ENCODE assay signal across 25 cellular contexts in genomic region chr1:3171761-3172160, GRCh38.
DNase-seq lines count a peak whose midpoint lies in the region; ATAC-seq, FAIRE-seq and TF ChIP-seq lines count a peak whose summit lies in the region.
"Had no signal": no experiment of that assay in that cellular context is flagged by ENCODE, and none has a peak within 500 bp of the region (broad histone marks: within the 10 kb centered on the region; RNA-seq: fewer than 3 reads in every experiment).

No MANE protein-coding gene starts in this region.

- H3K36me3 ChIP-seq in pancreas = no peaks in the 10 kb centered on the region
- H3K36me3 ChIP-seq in thyroid gland = no peaks in the 10 kb centered on the region
- H3K36me3 ChIP-seq: HAP-1 had no signal

- TF ChIP-seq POLR2A in thyroid gland (IDR thresholded peaks at IDR 0.05) = no peak

- H3K4me3 ChIP-seq in dorsolateral prefrontal cortex = no peak overlapping the region
- no peak overlapping the region for H3K4me3 ChIP-seq in pancreas
- H3K4me3 ChIP-seq in thyroid gland (replicated peaks in 1 of 3) = no peak overlapping the region
- H3K4me3 ChIP-seq: HAP-1 had no signal

- H3K27ac ChIP-seq in dorsolateral prefrontal cortex (peak overlapping the region in 49 of 59 donors; percentile 45 to 92 (median 80)), pancreas (peak overlapping the region; percentile 87 to 96 (median 92)), thyroid gland (peak overlapping the region; percentile 94 to 96 (median 95))
- H3K27ac ChIP-seq: HL-60 had no signal

- TF ChIP-seq CTCF in dorsolateral prefrontal cortex (IDR thresholded peaks at IDR 0.05 in 54 of 56, conservative IDR thresholded peaks at IDR 0.05 in 2 of 56; ENCODE audit: low read depth in 1 of 56, partially characterized antibody in 56 of 56) (no peak), pancreas (IDR thresholded peaks at IDR 0.05) (no peak), thyroid gland (IDR thresholded peaks at IDR 0.05) (no peak), omental fat pad (IDR thresholded peaks at IDR 0.05) (no peak)

- no peak for ATAC-seq in pancreas
- no peak for ATAC-seq in GM21390 (IDR thresholded peaks at IDR 0.05; ENCODE audit: unreplicated experiment)
- no peak for ATAC-seq in omental fat pad (ENCODE audit: low FRiP score)
- ATAC-seq: activated T-cell treated with anti-CD3 and anti-CD28 coated beads, Interleukin-2, amount 50 U/mL, for 72 hours; effector memory CD8-positive, alpha-beta T cell; esophagus mucosa; naive thymus-derived CD8-positive, alpha-beta T cell; T-cell had no signal

- intact Hi-C loops in dorsolateral prefrontal cortex (cut with DNase I) (loop anchor here in 1 of 2 donors (5.0 kb wide), 1 partner anchor 46 kb away; no protein-coding TSS in a partner anchor), pancreas (cut with DNase I) (no loop called here), thyroid gland (cut with DNase I) (no loop called here)

- DNase-seq in DMS79 treated with DMSO at 0.1 percent for 48 hours (lab: John Stamatoyannopoulos, UW) (peak; percentile 46), dorsolateral prefrontal cortex (no peak), pancreas (no peak), thyroid gland (peak; percentile 27 to 31), occipital lobe (lab: John Stamatoyannopoulos, UW) (no peak), T-helper 9 cell (no peak), omental fat pad (ENCODE audit: low spot score) (no peak)
- DNase-seq: activated CD4-positive, alpha-beta T cell treated with anti-CD3 and anti-CD28 coated beads for 4 hours; activated naive CD4-positive, alpha-beta T cell treated with anti-CD3 and anti-CD28 coated beads, Interleukin-2, amount 50 U/mL, for 16 hours; activated T-cell treated with anti-CD3 and anti-CD28 coated beads, Interleukin-2, amount 50 U/mL, for 72 hours; effector memory CD8-positive, alpha-beta T cell; kidney glomerular epithelial cell; mesendoderm; naive thymus-derived CD8-positive, alpha-beta T cell; NCI-H1930; PC-3; SIG-M5; stimulated activated CD4-positive, alpha-beta T cell treated with anti-CD3 and anti-CD28 coated beads, Interleukin-4, amount 100 ng/mL, for 1 hour; stimulated activated naive CD4-positive, alpha-beta T cell; T-cell had no signal

- H3K9me3 ChIP-seq in pancreas = no peaks in the 10 kb centered on the region
- no peaks in the 10 kb centered on the region for H3K9me3 ChIP-seq in thyroid gland
- H3K9me3 ChIP-seq: HAP-1 had no signal

- H3K4me1 ChIP-seq in pancreas (peaks cover 60 to 69% (median 63%) of the 10 kb centered on the region in 3 donors), thyroid gland (peaks cover 59 to 70% of the 10 kb centered on the region in 2 donors)

- no peak for FAIRE-seq in pancreas (lab: Jason Lieb, UNC)
- FAIRE-seq: D721Med had no signal

- H3K27me3 ChIP-seq in dorsolateral prefrontal cortex = peaks cover 0 to 23% (median 0%) of the 10 kb centered on the region in 45 donors
- no peaks in the 10 kb centered on the region for H3K27me3 ChIP-seq in pancreas
- H3K27me3 ChIP-seq in thyroid gland = no peaks in the 10 kb centered on the region

- WGBS in pancreas, 2 donors = 82 to 84% methylated on average over 18 to 19 of the region's 19 CpGs
- WGBS in thyroid gland, 2 donors = 58 to 68% methylated on average over 5 to 7 of the region's 19 CpGs

Comparison
In these comparisons a context has a peak if more than half of its experiments do, and no peak if none do; other contexts are left out.
1. DNase-seq: peak in DMS79 treated with DMSO at 0.1 percent for 48 hours (single experiment) and thyroid gland (2 of 2); none in dorsolateral prefrontal cortex (0 of 10), pancreas (0 of 6), occipital lobe (single experiment), T-helper 9 cell (single experiment) and omental fat pad (single experiment).
2. Peak in every context shown above with its lines, with median percentiles within 50 percentile points of each other: H3K27ac ChIP-seq.